In genomic region chr9:129665814-129666511, GRCh38 we compare ENCODE assay signal across 10 cellular contexts. TPM values are rescaled to one million over a fixed set of nuclear protein-coding genes. Genes with fewer than 3 reads are reported as not detected.
DNase-seq lines count a peak whose midpoint lies in the region; ATAC-seq and TF ChIP-seq lines count a peak whose summit lies in the region.
"Had no signal": no experiment of that assay in that cellular context is flagged by ENCODE, and none has a peak within 500 bp of the region (broad histone marks: within the 10 kb centered on the region; RNA-seq: fewer than 3 reads in every experiment).

No MANE protein-coding gene starts in this region.

- H3K4me1 Mint-ChIP-seq in GM23338 = peaks cover 18% of the 10 kb centered on the region
- no peaks in the 10 kb centered on the region for H3K4me1 Mint-ChIP-seq in activated T-cell treated with anti-CD3 and anti-CD28 coated beads, Interleukin-2, amount 50 U/mL, for 72 hours (ENCODE audit: low read depth)
- H3K4me1 Mint-ChIP-seq in stimulated activated naive CD8-positive, alpha-beta T cell treated with anti-CD3 and anti-CD28 coated beads, Interleukin-15, Interleukin-2, amounts not matched to agents 100 ng/mL and 50 ng/mL, for 24 hours (ENCODE audit: low read depth) = peaks cover 2% of the 10 kb centered on the region

- H3K27me3 ChIP-seq in GM23338 (ENCODE audit: insufficient read depth) (peaks cover 24% of the 10 kb centered on the region), iPS-15b (ENCODE audit: control insufficient read depth, insufficient read depth, low read length) (peaks cover 2% of the 10 kb centered on the region), SJCRH30 (peaks cover 42% of the 10 kb centered on the region)

- H3F3A ChIP-seq in GM23338 (replicated peaks; ENCODE audit: low read depth) = no peaks in the 10 kb centered on the region

- H3K36me3 ChIP-seq in GM23338 (ENCODE audit: insufficient read depth) = no peaks in the 10 kb centered on the region
- peaks cover 1% of the 10 kb centered on the region for H3K36me3 ChIP-seq in iPS-15b (ENCODE audit: control insufficient read depth, insufficient read depth, low read length)
- H3K36me3 ChIP-seq in SJCRH30 = no peaks in the 10 kb centered on the region

- H4K20me1 ChIP-seq in GM23338 (replicated peaks; ENCODE audit: insufficient read depth) = no peaks in the 10 kb centered on the region

- H3K9me3 ChIP-seq in iPS-15b (ENCODE audit: control insufficient read depth, insufficient read depth, low read length) = no peaks in the 10 kb centered on the region
- H3K9me3 ChIP-seq in SJCRH30 (replicated peaks) = no peaks in the 10 kb centered on the region
- H3K9me3 ChIP-seq: mucosa of descending colon had no signal

- DNase-seq in GM23338 (ENCODE audit: low spot score) = peak; percentile 66
- DNase-seq in activated T-cell treated with anti-CD3 and anti-CD28 coated beads, Interleukin-2, amount 50 U/mL, for 72 hours = peak in 1 of 2 donors; percentile 5
- DNase-seq in NCI-H510A (lab: John Stamatoyannopoulos, UW) = no peak
- no peak for DNase-seq in SJCRH30
- DNase-seq in NOMO-1 treated with dmso at 0.1 percent for 144 hours (lab: John Stamatoyannopoulos, UW; ENCODE audit: unreplicated experiment) = no peak
- DNase-seq: mucosa of descending colon had no signal

- H3K4me1 ChIP-seq in GM23338 (ENCODE audit: insufficient read depth) = peaks cover 14% of the 10 kb centered on the region
- H3K4me1 ChIP-seq in iPS-15b (ENCODE audit: control insufficient read depth, insufficient read depth, low read length) = peaks cover 8% of the 10 kb centered on the region
- no peaks in the 10 kb centered on the region for H3K4me1 ChIP-seq in SJCRH30

- ATAC-seq in GM23338 = peak; percentile 5
- ATAC-seq in activated T-cell treated with anti-CD3 and anti-CD28 coated beads, Interleukin-2, amount 50 U/mL, for 72 hours (replicated peaks in 1 of 2) = peak; percentile 36 to 50

- peaks cover 38% of the 10 kb centered on the region for H3K27me3 Mint-ChIP-seq in GM23338 (ENCODE audit: insufficient read depth, low read depth, poor library complexity)
- peaks cover 14% of the 10 kb centered on the region for H3K27me3 Mint-ChIP-seq in activated T-cell treated with anti-CD3 and anti-CD28 coated beads, Interleukin-2, amount 50 U/mL, for 72 hours (ENCODE audit: low read depth)
- peaks cover 13% of the 10 kb centered on the region for H3K27me3 Mint-ChIP-seq in stimulated activated naive CD8-positive, alpha-beta T cell treated with anti-CD3 and anti-CD28 coated beads, Interleukin-15, Interleukin-2, amounts not matched to agents 100 ng/mL and 50 ng/mL, for 24 hours

- H3K4me3 Mint-ChIP-seq in GM23338 = peak overlapping the region; percentile 75
- peak overlapping the region in 1 of 2 donors; percentile 47 for H3K4me3 Mint-ChIP-seq in activated T-cell treated with anti-CD3 and anti-CD28 coated beads, Interleukin-2, amount 50 U/mL, for 72 hours
- peak overlapping the region; percentile 43 for H3K4me3 Mint-ChIP-seq in stimulated activated naive CD8-positive, alpha-beta T cell treated with anti-CD3 and anti-CD28 coated beads, Interleukin-15, Interleukin-2, amounts not matched to agents 100 ng/mL and 50 ng/mL, for 24 hours

- no peaks in the 10 kb centered on the region for H3K79me2 ChIP-seq in GM23338 (replicated peaks; ENCODE audit: insufficient read depth)

- H3K9me3 Mint-ChIP-seq in GM23338 = no peaks in the 10 kb centered on the region
- no peaks in the 10 kb centered on the region for H3K9me3 Mint-ChIP-seq in activated T-cell treated with anti-CD3 and anti-CD28 coated beads, Interleukin-2, amount 50 U/mL, for 72 hours
- H3K9me3 Mint-ChIP-seq in stimulated activated naive CD8-positive, alpha-beta T cell treated with anti-CD3 and anti-CD28 coated beads, Interleukin-15, Interleukin-2, amounts not matched to agents 100 ng/mL and 50 ng/mL, for 24 hours = no peaks in the 10 kb centered on the region

- no peaks in the 10 kb centered on the region for H3K9me2 ChIP-seq in GM23338 (ENCODE audit: insufficient read depth)

- TF ChIP-seq CTCF in GM23338 (conservative IDR thresholded peaks at IDR 0.05; ENCODE audit: low read depth in 2 of 2) = no peak

- H3K27ac Mint-ChIP-seq in GM23338 = no peak overlapping the region
- no peak overlapping the region for H3K27ac Mint-ChIP-seq in activated T-cell treated with anti-CD3 and anti-CD28 coated beads, Interleukin-2, amount 50 U/mL, for 72 hours
- H3K27ac Mint-ChIP-seq in stimulated activated naive CD8-positive, alpha-beta T cell treated with anti-CD3 and anti-CD28 coated beads, Interleukin-15, Interleukin-2, amounts not matched to agents 100 ng/mL and 50 ng/mL, for 24 hours = no peak overlapping the region

- no peak overlapping the region for H3K9ac ChIP-seq in iPS-15b (ENCODE audit: low read depth, low read length)

- peak overlapping the region; percentile 90 for H3K4me2 ChIP-seq in GM23338

- H3K36me3 Mint-ChIP-seq in GM23338 (ENCODE audit: low read depth) = no peaks in the 10 kb centered on the region
- no peaks in the 10 kb centered on the region for H3K36me3 Mint-ChIP-seq in activated T-cell treated with anti-CD3 and anti-CD28 coated beads, Interleukin-2, amount 50 U/mL, for 72 hours (ENCODE audit: insufficient read depth in 2 of 2)
- no peaks in the 10 kb centered on the region for H3K36me3 Mint-ChIP-seq in stimulated activated naive CD8-positive, alpha-beta T cell treated with anti-CD3 and anti-CD28 coated beads, Interleukin-15, Interleukin-2, amounts not matched to agents 100 ng/mL and 50 ng/mL, for 24 hours (ENCODE audit: low read depth)

- H3K27ac ChIP-seq in GM23338 (ENCODE audit: low read depth) (no peak overlapping the region), SJCRH30 (no peak overlapping the region)

- H2AFZ ChIP-seq in GM23338 = no peak overlapping the region

- H3K4me3 ChIP-seq in GM23338 (peak overlapping the region; percentile 72), iPS-15b (ENCODE audit: low read depth, low read length) (peak overlapping the region; percentile 58), SJCRH30 (no peak overlapping the region)
- H3K4me3 ChIP-seq: mucosa of descending colon had no signal

TF ChIP-seq in GM23338, 12 proteins besides CTCF, POLR2A, EP300 and RAD21 (continues in another document):
- TF ChIP-seq ZNF114 (CRISPR knock-in tag; IDR thresholded peaks at IDR 0.05) (no peak), ZNF331 (CRISPR knock-in tag; IDR thresholded peaks at IDR 0.05; ENCODE audit: low read depth) (no peak), EZH2 (IDR thresholded peaks at IDR 0.05; ENCODE audit: low read depth, unreplicated experiment) (no peak), ETS1 (IDR thresholded peaks at IDR 0.05) (no peak), NANOG (IDR thresholded peaks at IDR 0.05; ENCODE audit: borderline replicate concordance) (no peak), CREB1 (CRISPR knock-in tag; IDR thresholded peaks at IDR 0.05; ENCODE audit: low read depth) (no peak), STAT1 (IDR thresholded peaks at IDR 0.05; ENCODE audit: unreplicated experiment) (no peak), JUNB (IDR thresholded peaks at IDR 0.05; ENCODE audit: unreplicated experiment) (no peak), POLR2AphosphoS5 (IDR thresholded peaks at IDR 0.05; ENCODE audit: low read depth) (no peak)

RNA-seq across cellular contexts. Expression of gene PRRX2, which starts 0.5 kb away (rescaled TPM):
- 4.5 and 8.3 TPM in 2 replicates for total RNA-seq in GM23338 (2014; rRNA removed; shearing (Covaris generic))
- 5.6 and 5.8 TPM in 2 replicates for polyA plus RNA-seq in GM23338 (2016; fragmentation: Nextera tagmentation; extraction: Ambion mirVana)
- 1 to 10 TPM; 3.3 to 6.1 TPM for total RNA-seq in activated T-cell treated with anti-CD3 and anti-CD28 coated beads, Interleukin-2, amount 50 U/mL, for 72 hours
- 0.18 and 0.20 TPM in 2 replicates for total RNA-seq in SJCRH30 (2014; rRNA removed; shearing (Covaris generic))
- total RNA-seq: bronchial epithelial cell, LHCN-M2 had no signal

RNA-seq across cellular contexts. Expression of gene ASB6, which starts 24.0 kb away (rescaled TPM):
- 15.6 and 19.8 TPM in 2 replicates for total RNA-seq in GM23338 (2014; rRNA removed; shearing (Covaris generic))
- 8.8 and 9.7 TPM in 2 replicates for polyA plus RNA-seq in GM23338 (2016; fragmentation: Nextera tagmentation; extraction: Ambion mirVana)
- 10 to 100 TPM; 16.9 to 20.2 TPM for total RNA-seq in activated T-cell treated with anti-CD3 and anti-CD28 coated beads, Interleukin-2, amount 50 U/mL, for 72 hours
- 23.0 and 23.4 TPM in 2 replicates for total RNA-seq in SJCRH30 (2014; rRNA removed; shearing (Covaris generic))

RNA-seq across cellular contexts. Expression of gene NTMT1, which starts 40.0 kb away (rescaled TPM):
- total RNA-seq in GM23338 (2014; rRNA removed; shearing (Covaris generic)) = 44.2 and 59.4 TPM in 2 replicates
- 97.4 and 108 TPM in 2 replicates for polyA plus RNA-seq in GM23338 (2016; fragmentation: Nextera tagmentation; extraction: Ambion mirVana)
- total RNA-seq in activated T-cell treated with anti-CD3 and anti-CD28 coated beads, Interleukin-2, amount 50 U/mL, for 72 hours = 10 to 100 TPM; 39.3 to 51.9 TPM
- 47.8 and 48.5 TPM in 2 replicates for total RNA-seq in SJCRH30 (2014; rRNA removed; shearing (Covaris generic))

RNA-seq across cellular contexts. Expression of gene C9orf50, which starts 45.1 kb away (rescaled TPM):
- not detected in 2 replicates for total RNA-seq in GM23338 (2014; rRNA removed; shearing (Covaris generic))
- not detected in 2 replicates for polyA plus RNA-seq in GM23338 (2016; fragmentation: Nextera tagmentation; extraction: Ambion mirVana)
- total RNA-seq in activated T-cell treated with anti-CD3 and anti-CD28 coated beads, Interleukin-2, amount 50 U/mL, for 72 hours = under 1 TPM in 1 of 2 donors, not detected in 1; 0.31 TPM
- not detected in 2 replicates for total RNA-seq in SJCRH30 (2014; rRNA removed; shearing (Covaris generic))
- total RNA-seq: bronchial epithelial cell, LHCN-M2, mucosa of descending colon had no signal
